Comparison of ENCODE assay signal across 11 cellular contexts in genomic region chr18:70287731-70288130, GRCh38. TPM values are rescaled to one million over a fixed set of nuclear protein-coding genes. Genes with fewer than 3 reads are reported as not detected.
DNase-seq lines count a peak whose midpoint lies in the region; ATAC-seq and TF ChIP-seq lines count a peak whose summit lies in the region.
"Had no signal": no experiment of that assay in that cellular context is flagged by ENCODE, and none has a peak within 500 bp of the region (broad histone marks: within the 10 kb centered on the region; RNA-seq: fewer than 3 reads in every experiment).

No MANE protein-coding gene starts in this region.

- TF ChIP-seq CTCF in foreskin keratinocyte (conservative IDR thresholded peaks at IDR 0.05) (no peak), gastrocnemius medialis (IDR thresholded peaks at IDR 0.05 in 4 of 5, conservative IDR thresholded peaks at IDR 0.05 in 1 of 5) (no peak), stomach (IDR thresholded peaks at IDR 0.05) (no peak)

- H3K27ac Mint-ChIP-seq in activated T-cell treated with anti-CD3 and anti-CD28 coated beads, Interleukin-2, amount 50 U/mL, for 24 hours = no peak overlapping the region

- H3K4me3 Mint-ChIP-seq in activated T-cell treated with anti-CD3 and anti-CD28 coated beads, Interleukin-2, amount 50 U/mL, for 24 hours = peak overlapping the region; percentile 50

- ATAC-seq in foreskin keratinocyte (no peak), gastrocnemius medialis (no peak)

- intact Hi-C loops in gastrocnemius medialis (cut with DNase I; ENCODE audit: low total_unique reads) (loop anchor here (5.0 kb wide), 2 partner anchors 50 to 80 kb away; partner anchors contain the start of gene RTTN), stomach (cut with DNase I; ENCODE audit: low total_unique reads) (no loop called here)

- H3K4me3 ChIP-seq in SJSA1 (peak overlapping the region; percentile 97), gastrocnemius medialis (peak overlapping the region in 2 of 4 donors; percentile 69 to 74), stomach (peak overlapping the region in 1 of 4 donors; percentile 77)

- H3K27ac ChIP-seq in SJSA1 (no peak overlapping the region), foreskin keratinocyte (peak overlapping the region; percentile 83), gastrocnemius medialis (peak overlapping the region; percentile 75 to 91 (median 90)), stomach (peak overlapping the region in 2 of 5 donors; percentile 94)

- peaks cover 21% of the 10 kb centered on the region for H3K36me3 ChIP-seq in SJSA1
- no peaks in the 10 kb centered on the region for H3K36me3 ChIP-seq in gastrocnemius medialis
- H3K36me3 ChIP-seq in stomach = no peaks in the 10 kb centered on the region
- H3K36me3 ChIP-seq: WERI-Rb-1 had no signal

- TF ChIP-seq POLR2A in gastrocnemius medialis (IDR thresholded peaks at IDR 0.05) (no peak), stomach (IDR thresholded peaks at IDR 0.05) (no peak)

- H3K9me3 ChIP-seq in SJSA1 (replicated peaks) (no peaks in the 10 kb centered on the region), gastrocnemius medialis (no peaks in the 10 kb centered on the region), stomach (no peaks in the 10 kb centered on the region)

- in situ Hi-C loops in gastrocnemius medialis (cut with MboI; ENCODE audit: low sequenced_read_pairs in 4 of 4) = loop anchor here in 1 of 4 donors (10.0 kb wide), 1 partner anchor 83 kb away; the partner anchor contains the start of gene RTTN

- peaks cover 55% of the 10 kb centered on the region for H3K27me3 Mint-ChIP-seq in activated T-cell treated with anti-CD3 and anti-CD28 coated beads, Interleukin-2, amount 50 U/mL, for 24 hours

- H3K9me3 Mint-ChIP-seq in activated T-cell treated with anti-CD3 and anti-CD28 coated beads, Interleukin-2, amount 50 U/mL, for 24 hours = no peaks in the 10 kb centered on the region

- H3K27me3 ChIP-seq in SJSA1 (replicated peaks) (no peaks in the 10 kb centered on the region), foreskin keratinocyte (no peaks in the 10 kb centered on the region), gastrocnemius medialis (no peaks in the 10 kb centered on the region), stomach (no peaks in the 10 kb centered on the region)

- H3K4me1 ChIP-seq in SJSA1 (replicated peaks) (peaks cover 28% of the 10 kb centered on the region), foreskin keratinocyte (peaks cover 16% of the 10 kb centered on the region), gastrocnemius medialis (peaks cover 25 to 32% of the 10 kb centered on the region in 2 donors), stomach (peaks cover 23 to 62% (median 34%) of the 10 kb centered on the region in 4 donors)

- DNase-seq in activated T-cell treated with anti-CD3 and anti-CD28 coated beads, Interleukin-2, amount 50 U/mL, for 24 hours = no peak
- no peak for DNase-seq in activated T-cell treated with anti-CD3 and anti-CD28 coated beads, Interleukin-2, amount 50 U/mL, for 48 hours
- no peak for DNase-seq in SJSA1 (ENCODE audit: low read depth in 1 of 2, low spot score in 2 of 2)
- no peak for DNase-seq in foreskin keratinocyte
- no peak for DNase-seq in gastrocnemius medialis
- no peak for DNase-seq in stomach
- no peak for DNase-seq in NCI-H1092 (lab: John Stamatoyannopoulos, UW)
- no peak for DNase-seq in NCI-H748 treated with DMSO at 0.1 percent for 48 hours (lab: John Stamatoyannopoulos, UW)
- DNase-seq: NCI-H2029; stimulated activated CD8-positive, alpha-beta memory T cell treated with anti-CD3 and anti-CD28 coated beads, Interleukin-4, amount 100 ng/mL, for 48 hours; WERI-Rb-1 had no signal

- H3K4me1 Mint-ChIP-seq in activated T-cell treated with anti-CD3 and anti-CD28 coated beads, Interleukin-2, amount 50 U/mL, for 24 hours (ENCODE audit: low read depth) = peaks cover 12% of the 10 kb centered on the region

- WGBS in stomach, 5 donors = 86 to 95% (median 89%) methylated on average over 2 of the region's 2 CpGs

- H3K36me3 Mint-ChIP-seq in activated T-cell treated with anti-CD3 and anti-CD28 coated beads, Interleukin-2, amount 50 U/mL, for 24 hours (ENCODE audit: low read depth) = peaks cover 2% of the 10 kb centered on the region

- no peak for TF ChIP-seq EP300 in stomach (IDR thresholded peaks at IDR 0.05)

RNA-seq across cellular contexts. Expression of gene SOCS6, which starts 1.1 kb away (rescaled TPM):
- 23.8 and 25.1 TPM in 2 replicates for total RNA-seq in SJSA1 (2014; rRNA removed; shearing (Covaris generic))
- total RNA-seq in foreskin keratinocyte = 18.7 and 20.8 TPM in 2 replicates
- polyA plus RNA-seq in foreskin keratinocyte = 5.7 and 5.8 TPM in 2 replicates
- 10 to 100 TPM; 12.8 to 26.8 (median 16.3) TPM for total RNA-seq in gastrocnemius medialis
- 10 to 100 TPM in 4 of 5 donors, 1 to 10 TPM in 1; 7.5 to 56.7 (median 20.3) TPM for total RNA-seq in stomach
- polyA plus RNA-seq in stomach = 10 to 100 TPM in 1 of 3 donors, 1 to 10 TPM in 2; 4.4 to 11.8 (median 4.5) TPM
